Comparison of ENCODE assay signal across 12 cellular contexts in the genomic region with DNA sequence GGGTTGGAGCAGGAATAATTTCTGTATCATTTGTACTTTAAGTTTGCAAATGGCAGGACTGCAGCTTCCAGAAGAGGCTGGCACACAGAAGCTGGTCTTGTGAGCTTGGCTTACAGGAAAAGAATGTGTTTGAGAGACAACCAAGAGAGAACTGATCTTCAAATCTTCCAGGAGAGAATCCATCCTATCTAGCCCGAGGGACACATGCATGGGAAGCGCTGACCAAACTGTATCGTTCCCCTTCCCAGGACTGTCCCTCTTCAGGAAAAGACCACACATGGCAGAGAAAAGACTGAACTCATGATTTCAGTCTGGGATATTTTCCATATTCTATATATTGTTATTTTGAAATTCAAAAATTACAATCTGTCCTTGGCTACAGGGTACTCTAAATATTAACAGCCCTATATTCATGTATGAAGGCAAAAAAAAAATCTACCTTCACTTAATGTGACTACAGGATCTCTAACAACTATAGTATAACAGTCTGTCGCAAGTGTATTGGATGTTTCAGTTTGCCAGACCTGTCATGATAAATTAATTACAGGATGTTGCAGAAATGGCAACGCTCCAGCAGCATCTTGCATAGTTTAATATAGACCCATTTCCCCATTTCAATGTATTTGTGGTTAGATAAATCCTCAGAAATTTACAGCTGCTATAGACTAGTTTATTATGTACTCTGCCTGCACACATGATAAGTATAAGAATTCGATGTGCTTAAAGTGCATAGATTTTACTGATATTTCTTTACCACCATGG.
DNase-seq lines count a peak whose midpoint lies in the region; ATAC-seq, FAIRE-seq and TF ChIP-seq lines count a peak whose summit lies in the region.
"Had no signal": no experiment of that assay in that cellular context is flagged by ENCODE, and none has a peak within 500 bp of the region (broad histone marks: within the 10 kb centered on the region; RNA-seq: fewer than 3 reads in every experiment).

No MANE protein-coding gene starts in this region.

- H3K4me2 ChIP-seq in astrocyte (ENCODE audit: low read length) = no peak overlapping the region
- H3K4me2 ChIP-seq: A549 had no signal

- H3K4me1 ChIP-seq in astrocyte (ENCODE audit: insufficient read depth, low read length) = no peaks in the 10 kb centered on the region
- H3K4me1 ChIP-seq: A549 had no signal

- no peak overlapping the region for H3K9ac ChIP-seq in astrocyte (ENCODE audit: low read length)

- no peaks in the 10 kb centered on the region for H3K79me2 ChIP-seq in astrocyte (ENCODE audit: insufficient read depth, low read length)

- no peak overlapping the region for H3K27ac ChIP-seq in astrocyte (ENCODE audit: low read depth, low read length)
- H3K27ac ChIP-seq: A549 had no signal

- no peaks in the 10 kb centered on the region for H3K9me3 Mint-ChIP-seq in astrocyte (ENCODE audit: unreplicated experiment)
- no peaks in the 10 kb centered on the region for H3K9me3 Mint-ChIP-seq in stimulated activated naive CD8-positive, alpha-beta T cell treated with anti-CD3 and anti-CD28 coated beads, Interleukin-15, amount 100 ng/mL, for 72 hours

- no peaks in the 10 kb centered on the region for H3K36me3 ChIP-seq in astrocyte (ENCODE audit: insufficient read depth, low read length)

- H3K27me3 Mint-ChIP-seq in astrocyte (ENCODE audit: low read depth, unreplicated experiment) = peaks cover 2% of the 10 kb centered on the region
- H3K27me3 Mint-ChIP-seq in stimulated activated naive CD8-positive, alpha-beta T cell treated with anti-CD3 and anti-CD28 coated beads, Interleukin-15, amount 100 ng/mL, for 72 hours = peaks cover 12% of the 10 kb centered on the region

- no peak overlapping the region for H3K4me3 ChIP-seq in astrocyte (ENCODE audit: insufficient read depth, low read depth, low read length)
- no peak overlapping the region for H3K4me3 ChIP-seq in skeletal muscle cell (ENCODE audit: low read depth, low read length)
- H3K4me3 ChIP-seq: A549 had no signal

- TF ChIP-seq CTCF in astrocyte (IDR thresholded peaks at IDR 0.05; ENCODE audit: insufficient read depth, low read depth, low read length) = no peak

- H3K36me3 Mint-ChIP-seq in astrocyte (ENCODE audit: low read depth, unreplicated experiment) = no peaks in the 10 kb centered on the region

- H3K27ac Mint-ChIP-seq in astrocyte (ENCODE audit: unreplicated experiment) = no peak overlapping the region
- H3K27ac Mint-ChIP-seq in stimulated activated naive CD8-positive, alpha-beta T cell treated with anti-CD3 and anti-CD28 coated beads, Interleukin-15, amount 100 ng/mL, for 72 hours = no peak overlapping the region
- H3K27ac Mint-ChIP-seq: T-helper 17 cell had no signal

- ATAC-seq in stimulated activated naive CD8-positive, alpha-beta T cell treated with anti-CD3 and anti-CD28 coated beads, Interleukin-15, amount 100 ng/mL, for 72 hours = no peak
- ATAC-seq in HG03280 (IDR thresholded peaks at IDR 0.05; ENCODE audit: unreplicated experiment) = no peak
- ATAC-seq: A549, T-helper 17 cell had no signal

- peak; percentile 20 for DNase-seq in NCI-H2171 treated with DMSO at 0.1 percent for 48 hours (lab: John Stamatoyannopoulos, UW)
- DNase-seq in NCI-H2171 (lab: John Stamatoyannopoulos, UW) = no peak
- DNase-seq in NCI-H446 treated with DMSO at 0.1 percent for 48 hours (lab: John Stamatoyannopoulos, UW) = peak; percentile 6
- DNase-seq in astrocyte (ENCODE audit: low read depth) = peak; percentile 53
- peak; percentile 58 for DNase-seq in skeletal muscle cell (ENCODE audit: low read depth)
- no peak for DNase-seq in NCI-H774 (lab: John Stamatoyannopoulos, UW)
- no peak for DNase-seq in stimulated activated naive CD8-positive, alpha-beta T cell treated with anti-CD3 and anti-CD28 coated beads, Interleukin-15, amount 100 ng/mL, for 72 hours
- DNase-seq: erythroblast; stimulated activated CD4-positive, alpha-beta T cell treated with anti-CD3 and anti-CD28 coated beads, Interleukin-4, amount 100 ng/mL, for 24 hours; T-helper 17 cell had no signal

- H3K4me3 Mint-ChIP-seq in astrocyte (ENCODE audit: unreplicated experiment) = no peak overlapping the region
- H3K4me3 Mint-ChIP-seq in stimulated activated naive CD8-positive, alpha-beta T cell treated with anti-CD3 and anti-CD28 coated beads, Interleukin-15, amount 100 ng/mL, for 72 hours = no peak overlapping the region
- H3K4me3 Mint-ChIP-seq: T-helper 17 cell had no signal

- no peaks in the 10 kb centered on the region for H3K27me3 ChIP-seq in astrocyte (ENCODE audit: insufficient read depth, low read length)

- no peaks in the 10 kb centered on the region for H3K4me1 Mint-ChIP-seq in astrocyte (ENCODE audit: low read depth, unreplicated experiment)
- H3K4me1 Mint-ChIP-seq in stimulated activated naive CD8-positive, alpha-beta T cell treated with anti-CD3 and anti-CD28 coated beads, Interleukin-15, amount 100 ng/mL, for 72 hours = no peaks in the 10 kb centered on the region
- H3K4me1 Mint-ChIP-seq: T-helper 17 cell had no signal

- FAIRE-seq in astrocyte (lab: Jason Lieb, UNC) = no peak
- FAIRE-seq: A549 had no signal

- H2AFZ ChIP-seq in astrocyte (ENCODE audit: low read depth, low read length) = no peak overlapping the region

- H3K9me3 ChIP-seq in astrocyte (ENCODE audit: insufficient read depth, low read depth, low read length) = no peaks in the 10 kb centered on the region
- H3K9me3 ChIP-seq: A549 had no signal

- H4K20me1 ChIP-seq in astrocyte (ENCODE audit: insufficient read depth, low read length) = no peaks in the 10 kb centered on the region

Comparison
In these comparisons a context has a peak if more than half of its experiments do, and no peak if none do; other contexts are left out.
1. DNase-seq: peak in NCI-H2171 treated with DMSO at 0.1 percent for 48 hours (single experiment), NCI-H446 treated with DMSO at 0.1 percent for 48 hours (single experiment), astrocyte (single experiment) and skeletal muscle cell (single experiment); none in NCI-H2171 (single experiment), NCI-H774 (single experiment) and stimulated activated naive CD8-positive, alpha-beta T cell treated with anti-CD3 and anti-CD28 coated beads, Interleukin-15, amount 100 ng/mL, for 72 hours (0 of 2).